ENCODE assay signal across 8 cellular contexts in genomic region chr18:31942999-31943894, GRCh38. TPM values are rescaled to one million over a fixed set of nuclear protein-coding genes. Genes with fewer than 3 reads are reported as not detected.
DNase-seq lines count a peak whose midpoint lies in the region; ATAC-seq and TF ChIP-seq lines count a peak whose summit lies in the region.

TSS of gene TRAPPC8 (minus strand) at chr18:31943128. CDS start at chr18:31942764, 364 bp downstream.

- H3K4me3 ChIP-seq in liver (ENCODE audit: low read depth in 1 of 3, low read length in 3 of 3): peak within 1 kb of the TSS; percentile 64 to 96 (median 96)

- H3K36me3 ChIP-seq in liver (ENCODE audit: control insufficient read depth in 4 of 4, insufficient read depth in 3 of 4, low read depth in 1 of 4, low read length in 3 of 4): no peaks in the 10 kb centered on the region

- TF ChIP-seq CTCF in liver (IDR thresholded peaks at IDR 0.05; ENCODE audit: low read depth, low read length, missing input control): no peak

- peaks cover 3 to 26% (median 19%) of the 10 kb centered on the region in 4 donors for H3K4me1 ChIP-seq in liver (ENCODE audit: control insufficient read depth in 4 of 4, insufficient read depth in 4 of 4, low read length in 3 of 4)

- under 1% methylated on average over 58 of the region's 58 CpGs for WGBS in liver

- peak; percentile 81 for ATAC-seq in GM19372 (IDR thresholded peaks at IDR 0.05; ENCODE audit: low read depth, unreplicated experiment)
- peak; percentile 77 for ATAC-seq in HG03558 (IDR thresholded peaks at IDR 0.05; ENCODE audit: extremely low read depth, unreplicated experiment)

- DNase-seq in CD1c-positive myeloid dendritic cell (ENCODE audit: extremely low spot score): peak; percentile 98
- DNase-seq in NCI-H748 treated with DMSO at 0.1 percent for 48 hours (lab: John Stamatoyannopoulos, UW): peak; percentile 99
- peak; percentile 82 to 85 for DNase-seq in activated CD4-positive, alpha-beta T cell treated with anti-CD3 and anti-CD28 coated beads, Interleukin-2, amount 50 U/mL, for 4 hours
- peak; percentile 99 for DNase-seq in dermis blood vessel endothelial cell
- peak; percentile 92 for DNase-seq in stimulated activated CD4-positive, alpha-beta T cell treated with anti-CD3 and anti-CD28 coated beads, Interleukin-4, amount 100 ng/mL, for 24 hours

- no peaks in the 10 kb centered on the region for H3K9me3 ChIP-seq in liver (ENCODE audit: control insufficient read depth in 4 of 4, low read length in 3 of 4)

- H3K27ac ChIP-seq in liver (ENCODE audit: low read depth in 1 of 2, low read length in 2 of 2): peak within 1 kb of the TSS; percentile 98

- peak within 1 kb of the TSS; percentile 82 to 96 for H3K9ac ChIP-seq in liver (ENCODE audit: low read depth in 1 of 2, low read length in 2 of 2)

- TF ChIP-seq RAD21 in liver (IDR thresholded peaks at IDR 0.05): peak in 1 of 2 donors; percentile 34

- no peaks in the 10 kb centered on the region for H3K27me3 ChIP-seq in liver (ENCODE audit: control insufficient read depth in 4 of 4, insufficient read depth in 4 of 4, low read length in 3 of 4)

TF ChIP-seq in liver, 16 proteins besides CTCF, POLR2A, EP300 and RAD21:
- TF ChIP-seq ATF3 (IDR thresholded peaks at IDR 0.05) (no peak), REST (IDR thresholded peaks at IDR 0.05) (peak; percentile 74), MAX (IDR thresholded peaks at IDR 0.05) (peak; percentile 80), FOXA2 (IDR thresholded peaks at IDR 0.05) (no peak), FOXA1 (IDR thresholded peaks at IDR 0.05) (no peak), EGR1 (IDR thresholded peaks at IDR 0.05; ENCODE audit: low read depth in 2 of 2) (peak; percentile 66 to 92), HNF4A (conservative IDR thresholded peaks at IDR 0.05) (peak; percentile 16 to 59), RXRA (IDR thresholded peaks at IDR 0.05) (peak; percentile 30 to 60), HNF4G (IDR thresholded peaks at IDR 0.05) (no peak), GABPA (IDR thresholded peaks at IDR 0.05 in 1 of 2, conservative IDR thresholded peaks at IDR 0.05 in 1 of 2) (peak; percentile 69 to 91), NR2F2 (IDR thresholded peaks at IDR 0.05) (no peak), TAF1 (conservative IDR thresholded peaks at IDR 0.05) (peak; percentile 81), ZBTB33 (IDR thresholded peaks at IDR 0.05) (peak; percentile 92), JUND (IDR thresholded peaks at IDR 0.05) (peak in 1 of 2 donors; percentile 13), SP1 (IDR thresholded peaks at IDR 0.05) (peak; percentile 61), YY1 (IDR thresholded peaks at IDR 0.05) (peak; percentile 98)

RNA-seq across cellular contexts. Expression of gene TRAPPC8, which starts in this region (rescaled TPM):
- total RNA-seq in dermis blood vessel endothelial cell (62.8 and 79.9 TPM in 2 replicates), liver (10 to 100 TPM; 38.8 to 46.1 TPM)
- polyA plus RNA-seq in liver: 10 to 100 TPM; 12.2 to 20.2 TPM

Comparison
In these comparisons a context has a peak if more than half of its experiments do, and no peak if none do; other contexts are left out.
1. Peak in every context shown above with its lines: DNase-seq, ATAC-seq, H3K4me3 ChIP-seq and H3K27ac ChIP-seq.